In genomic region chr16:66928702-66929388, GRCh38 we compare ENCODE assay signal across 9 cellular contexts. TPM values are rescaled to one million over a fixed set of nuclear protein-coding genes. Genes with fewer than 3 reads are reported as not detected.
A peak's percentile ranks its signal among the peaks of the same experiment; 100 is the strongest.
DNase-seq lines count a peak whose midpoint lies in the region; ATAC-seq and TF ChIP-seq lines count a peak whose summit lies in the region.
"Had no signal": no experiment of that assay in that cellular context is flagged by ENCODE, and none has a peak within 500 bp of the region (broad histone marks: within the 10 kb centered on the region; RNA-seq: fewer than 3 reads in every experiment).

No MANE protein-coding gene starts in this region.

- peak; percentile 46 for DNase-seq in activated T-cell treated with anti-CD3 and anti-CD28 coated beads, Interleukin-2, amount 50 U/mL, for 24 hours
- no peak for DNase-seq in activated T-cell treated with anti-CD3 and anti-CD28 coated beads, Interleukin-2, amount 50 U/mL, for 1 hour
- DNase-seq in RKO (ENCODE audit: low spot score) (peak; percentile 46), endothelial cell (ENCODE audit: low spot score) (no peak), left lobe of liver (ENCODE audit: low spot score) (no peak)
- DNase-seq in stimulated activated CD8-positive, alpha-beta memory T cell treated with anti-CD3 and anti-CD28 coated beads, Interleukin-4, amount 100 ng/mL, for 48 hours = peak; percentile 73
- DNase-seq: activated B cell treated with CpG ODN at 0.5 μM for 24 hours had no signal

- peaks cover 38% of the 10 kb centered on the region for H3K36me3 Mint-ChIP-seq in activated T-cell treated with anti-CD3 and anti-CD28 coated beads, Interleukin-2, amount 50 U/mL, for 24 hours (ENCODE audit: low read depth)
- H3K36me3 Mint-ChIP-seq in endothelial cell (ENCODE audit: low read depth, unreplicated experiment) = peaks cover 15% of the 10 kb centered on the region

- peaks cover 25% of the 10 kb centered on the region for H3K27me3 Mint-ChIP-seq in activated T-cell treated with anti-CD3 and anti-CD28 coated beads, Interleukin-2, amount 50 U/mL, for 24 hours
- peaks cover 15% of the 10 kb centered on the region for H3K27me3 Mint-ChIP-seq in endothelial cell (ENCODE audit: unreplicated experiment)

- peaks cover 39% of the 10 kb centered on the region for H3K4me1 Mint-ChIP-seq in activated T-cell treated with anti-CD3 and anti-CD28 coated beads, Interleukin-2, amount 50 U/mL, for 24 hours (ENCODE audit: low read depth)
- H3K4me1 Mint-ChIP-seq in endothelial cell (ENCODE audit: unreplicated experiment) = peaks cover 13% of the 10 kb centered on the region

- TF ChIP-seq CTCF in endothelial cell (IDR thresholded peaks at IDR 0.05; ENCODE audit: unreplicated experiment) = no peak

- no peak overlapping the region for H3K4me3 Mint-ChIP-seq in activated T-cell treated with anti-CD3 and anti-CD28 coated beads, Interleukin-2, amount 50 U/mL, for 24 hours
- H3K4me3 Mint-ChIP-seq in endothelial cell (ENCODE audit: unreplicated experiment) = peak overlapping the region; percentile 47
- H3K4me3 Mint-ChIP-seq: activated B cell treated with CpG ODN at 0.5 μM for 24 hours had no signal

- H3K27ac Mint-ChIP-seq in activated T-cell treated with anti-CD3 and anti-CD28 coated beads, Interleukin-2, amount 50 U/mL, for 24 hours = no peak overlapping the region
- no peak overlapping the region for H3K27ac Mint-ChIP-seq in endothelial cell (ENCODE audit: unreplicated experiment)
- H3K27ac Mint-ChIP-seq: activated B cell treated with CpG ODN at 0.5 μM for 24 hours had no signal

- ATAC-seq in HG02870 (IDR thresholded peaks at IDR 0.05; ENCODE audit: unreplicated experiment) = no peak
- no peak for ATAC-seq in left lobe of liver
- no peak for ATAC-seq in GM18858 (IDR thresholded peaks at IDR 0.05; ENCODE audit: unreplicated experiment)

- no peaks in the 10 kb centered on the region for H3K9me3 Mint-ChIP-seq in activated T-cell treated with anti-CD3 and anti-CD28 coated beads, Interleukin-2, amount 50 U/mL, for 24 hours
- H3K9me3 Mint-ChIP-seq in endothelial cell (ENCODE audit: unreplicated experiment) = no peaks in the 10 kb centered on the region
- H3K9me3 Mint-ChIP-seq: activated B cell treated with CpG ODN at 0.5 μM for 24 hours had no signal

RNA-seq across cellular contexts. Expression of gene RRAD, which starts 3.5 kb away (rescaled TPM):
- total RNA-seq in endothelial cell (ENCODE audit: unreplicated experiment) = not detected
- 0.98 TPM for total RNA-seq in left lobe of liver
- total RNA-seq: activated B cell treated with CpG ODN at 0.5 μM for 24 hours had no signal

RNA-seq across cellular contexts. Expression of gene CIAO2B, which starts 5.4 kb away (rescaled TPM):
- total RNA-seq in endothelial cell (ENCODE audit: unreplicated experiment) (38.8 TPM), left lobe of liver (42.6 TPM)

RNA-seq across cellular contexts. Expression of gene CES2, which starts 6.5 kb away (rescaled TPM):
- 26.7 TPM for total RNA-seq in endothelial cell (ENCODE audit: unreplicated experiment)
- 286 TPM for total RNA-seq in left lobe of liver

RNA-seq across cellular contexts. Expression of gene CDH16, which starts 10.2 kb away (rescaled TPM):
- total RNA-seq in endothelial cell (ENCODE audit: unreplicated experiment) (not detected), left lobe of liver (not detected)
- total RNA-seq: activated B cell treated with CpG ODN at 0.5 μM for 24 hours had no signal

RNA-seq across cellular contexts. Expression of gene CES3, which starts 32.2 kb away (rescaled TPM):
- 2.5 TPM for total RNA-seq in endothelial cell (ENCODE audit: unreplicated experiment)
- 80.3 TPM for total RNA-seq in left lobe of liver

Comparison
In these comparisons a context has a peak if more than half of its experiments do, and no peak if none do; other contexts are left out.
1. DNase-seq: peak in activated T-cell treated with anti-CD3 and anti-CD28 coated beads, Interleukin-2, amount 50 U/mL, for 24 hours (single experiment), RKO (single experiment) and stimulated activated CD8-positive, alpha-beta memory T cell treated with anti-CD3 and anti-CD28 coated beads, Interleukin-4, amount 100 ng/mL, for 48 hours (single experiment); none in activated T-cell treated with anti-CD3 and anti-CD28 coated beads, Interleukin-2, amount 50 U/mL, for 1 hour (single experiment), endothelial cell (single experiment) and left lobe of liver (single experiment).
2. RNA of gene CES2, which starts 6.5 kb away (total RNA-seq): 286 TPM in left lobe of liver (single experiment); 26.7 TPM in endothelial cell (single experiment); every median in the first group is over 10 times any median in the second.